19 cellular contexts compared by ENCODE assay signal in genomic region chr12:69556383-69556782, GRCh38. TPM values are rescaled to one million over a fixed set of nuclear protein-coding genes. Genes with fewer than 3 reads are reported as not detected.
DNase-seq lines count a peak whose midpoint lies in the region; ATAC-seq, FAIRE-seq and TF ChIP-seq lines count a peak whose summit lies in the region.
"Had no signal": no experiment of that assay in that cellular context is flagged by ENCODE, and none has a peak within 500 bp of the region (broad histone marks: within the 10 kb centered on the region; RNA-seq: fewer than 3 reads in every experiment).

No MANE protein-coding gene starts in this region.

- H3K27ac ChIP-seq in IMR-90 (ENCODE audit: insufficient read depth, low read length): peak overlapping the region; percentile 88
- peak overlapping the region; percentile 29 for H3K27ac ChIP-seq in mammary epithelial cell (ENCODE audit: insufficient read depth, low read depth, low read length)
- no peak overlapping the region for H3K27ac ChIP-seq in HepG2 (ENCODE audit: extremely low read length, insufficient read depth, low read length)
- no peak overlapping the region for H3K27ac ChIP-seq in small intestine (ENCODE audit: low read depth in 1 of 2, low read length in 1 of 2)
- H3K27ac ChIP-seq in gastroesophageal sphincter: no peak overlapping the region
- H3K27ac ChIP-seq: HL-60, SK-N-MC had no signal

- peak overlapping the region; percentile 87; the same call in 2 of the 3 replicates for H2BK15ac ChIP-seq in IMR-90 (ENCODE audit: low read depth, low read length)

- POLR2A ChIA-PET in IMR-90 (lab: Charles Lee; ENCODE audit: unreplicated experiment) (no interaction called here), HepG2 (lab: Yijun Ruan, JAX) (no interaction called here)

- H2BK120ac ChIP-seq in IMR-90 (ENCODE audit: low read depth, low read length): peak overlapping the region; percentile 94

- H3K9me1 ChIP-seq in IMR-90 (ENCODE audit: insufficient read depth, low read length): peaks cover 7% of the 10 kb centered on the region; the same call in 1 of the 2 replicates

- TF ChIP-seq EP300 in HepG2 (IDR thresholded peaks at IDR 0.05; ENCODE audit: low read depth in 2 of 2, low read length in 2 of 2): no peak
- TF ChIP-seq EP300 in HepG2 (CRISPR knock-in tag; IDR thresholded peaks at IDR 0.05; ENCODE audit: borderline replicate concordance): no peak
- TF ChIP-seq EP300 in gastroesophageal sphincter (IDR thresholded peaks at IDR 0.05): no peak

- H2AFZ ChIP-seq in IMR-90 (replicated peaks; ENCODE audit: low read length, poor library complexity): no peak overlapping the region
- no peak overlapping the region for H2AFZ ChIP-seq in mammary epithelial cell (ENCODE audit: low read depth, low read length)
- no peak overlapping the region for H2AFZ ChIP-seq in HepG2 (ENCODE audit: low read length)

- peak overlapping the region; percentile 87; the same call in 1 of the 2 replicates for H3K23ac ChIP-seq in IMR-90 (ENCODE audit: low read depth, low read length)

- TF ChIP-seq POLR2A in IMR-90 (IDR thresholded peaks at IDR 0.05; ENCODE audit: low read depth, low read length): no peak
- no peak for TF ChIP-seq POLR2A in HepG2 (IDR thresholded peaks at IDR 0.05; ENCODE audit: insufficient read depth in 1 of 2, low read depth in 2 of 2, low read length in 2 of 2)
- no peak for TF ChIP-seq POLR2A in gastroesophageal sphincter (IDR thresholded peaks at IDR 0.05)

- H3K4me1 ChIP-seq in IMR-90 (ENCODE audit: control insufficient read depth, insufficient read depth, low read length) (peaks cover 11% of the 10 kb centered on the region), mammary epithelial cell (ENCODE audit: insufficient read depth, low read length) (peaks cover 28% of the 10 kb centered on the region), HepG2 (ENCODE audit: insufficient read depth, low read length) (peaks cover 46% of the 10 kb centered on the region), small intestine (ENCODE audit: control insufficient read depth in 2 of 2, insufficient read depth in 1 of 2, low read depth in 1 of 2, low read length in 1 of 2) (no peaks in the 10 kb centered on the region), gastroesophageal sphincter (peaks cover 0 to 20% (median 2%) of the 10 kb centered on the region in 3 donors)

- no peak for ATAC-seq in IMR-90 (ENCODE audit: low read depth)
- ATAC-seq in HepG2: no peak; the same call in 2 of the 3 replicates
- ATAC-seq in gastroesophageal sphincter: no peak

- no peak for TF ChIP-seq CTCF in IMR-90 (conservative IDR thresholded peaks at IDR 0.05; ENCODE audit: low read depth, low read length)
- no peak for TF ChIP-seq CTCF in mammary epithelial cell (conservative IDR thresholded peaks at IDR 0.05 in 1 of 2, IDR thresholded peaks at IDR 0.05 in 1 of 2; ENCODE audit: extremely low read depth in 1 of 2, insufficient read depth in 1 of 2, low read depth in 1 of 2, low read length in 2 of 2)
- no peak for TF ChIP-seq CTCF in HepG2 (CRISPR knock-in tag; IDR thresholded peaks at IDR 0.05)
- TF ChIP-seq CTCF in gastroesophageal sphincter (IDR thresholded peaks at IDR 0.05): no peak

- peak overlapping the region; percentile 84 for H3K4ac ChIP-seq in IMR-90 (ENCODE audit: low read depth, low read length)

- H3K4me3 ChIP-seq in IMR-90 (ENCODE audit: insufficient read depth, low read depth, low read length): no peak overlapping the region
- H3K4me3 ChIP-seq in mammary epithelial cell (replicated peaks in 1 of 3; ENCODE audit: insufficient read depth in 1 of 3, low read depth in 2 of 3, low read length in 3 of 3): no peak overlapping the region
- no peak overlapping the region for H3K4me3 ChIP-seq in HepG2 (replicated peaks in 1 of 3; ENCODE audit: insufficient read depth in 1 of 3, low read depth in 2 of 3, low read length in 3 of 3)
- no peak overlapping the region for H3K4me3 ChIP-seq in small intestine (ENCODE audit: low read depth in 1 of 2, low read length in 2 of 2)
- no peak overlapping the region for H3K4me3 ChIP-seq in gastroesophageal sphincter
- H3K4me3 ChIP-seq: SK-N-MC had no signal

- H2BK20ac ChIP-seq in IMR-90 (ENCODE audit: low read depth, low read length): peak overlapping the region; percentile 92

- DNase-seq in IMR-90: no peak
- DNase-seq in mammary epithelial cell: no peak
- DNase-seq in HepG2 (ENCODE audit: low spot score): peak; percentile 10
- DNase-seq in small intestine: no peak
- no peak for DNase-seq in NCI-H1694 (lab: John Stamatoyannopoulos, UW)
- DNase-seq in superior temporal gyrus (ENCODE audit: extremely low spot score): no peak
- DNase-seq: AML-193, H7, NCI-H1417 treated with DMSO at 0.1 percent for 48 hours, NCI-H2029 treated with DMSO at 0.1 percent for 48 hours, NCI-H2171 treated with DMSO at 0.1 percent for 48 hours, NCI-H446 treated with DMSO at 0.1 percent for 48 hours, NCI-H774 had no signal

- peak overlapping the region; percentile 84; the same call in 1 of the 2 replicates for H3K56ac ChIP-seq in IMR-90 (ENCODE audit: extremely low read depth, insufficient read depth, low read length)

- BruUV-seq in IMR-90 (replicated peaks; lab: Mats Ljungman, UMichigan) (no TSS peak), mammary epithelial cell (replicated peaks; lab: Mats Ljungman, UMichigan) (no TSS peak), HepG2 (replicated peaks; lab: Mats Ljungman, UMichigan) (no TSS peak)

- dilution Hi-C loops in IMR-90 (cut with HindIII; ENCODE audit: low sequenced_read_pairs, unreplicated experiment) (no loop called here), mammary epithelial cell (cut with HindIII; ENCODE audit: low sequenced_read_pairs) (no loop called here)

- H3K27me3 ChIP-seq in IMR-90 (ENCODE audit: control insufficient read depth, insufficient read depth, low read length) (no peaks in the 10 kb centered on the region), mammary epithelial cell (ENCODE audit: insufficient read depth, low read length) (no peaks in the 10 kb centered on the region), HepG2 (ENCODE audit: control insufficient read depth in 1 of 2, insufficient read depth in 2 of 2, low read length in 2 of 2) (no peaks in the 10 kb centered on the region), small intestine (ENCODE audit: control insufficient read depth in 2 of 2, insufficient read depth in 2 of 2, low read length in 2 of 2) (no peaks in the 10 kb centered on the region), gastroesophageal sphincter (no peaks in the 10 kb centered on the region)

- H3K9ac ChIP-seq in IMR-90 (ENCODE audit: low read depth, low read length): no peak overlapping the region
- no peak overlapping the region for H3K9ac ChIP-seq in mammary epithelial cell (ENCODE audit: insufficient read depth, low read length)
- H3K9ac ChIP-seq in HepG2 (ENCODE audit: insufficient read depth, low read depth, low read length): no peak overlapping the region

- H3K18ac ChIP-seq in IMR-90 (ENCODE audit: low read depth, low read length): peak overlapping the region; percentile 87

- FAIRE-seq in HepG2 (lab: Jason Lieb, UNC) (no peak), small intestine (lab: Jason Lieb, UNC) (peak; percentile 33)
- FAIRE-seq: HTR-8/SVneo had no signal

- peak overlapping the region; percentile 99 for H2AK5ac ChIP-seq in IMR-90 (ENCODE audit: low read depth, low read length)

- H3K36me3 ChIP-seq in IMR-90 (ENCODE audit: control insufficient read depth, insufficient read depth, low read length): no peaks in the 10 kb centered on the region
- H3K36me3 ChIP-seq in mammary epithelial cell (ENCODE audit: insufficient read depth, low read length): peaks cover 3% of the 10 kb centered on the region
- H3K36me3 ChIP-seq in HepG2 (replicated peaks in 1 of 2; ENCODE audit: control insufficient read depth in 1 of 2, insufficient read depth in 2 of 2, low read length in 2 of 2): no peaks in the 10 kb centered on the region; a peak in 1 of 5 replicates
- H3K36me3 ChIP-seq in small intestine (ENCODE audit: control insufficient read depth in 2 of 2, insufficient read depth in 2 of 2, low read length in 2 of 2): no peaks in the 10 kb centered on the region
- no peaks in the 10 kb centered on the region for H3K36me3 ChIP-seq in gastroesophageal sphincter

- H4K91ac ChIP-seq in IMR-90 (ENCODE audit: insufficient read depth, low read depth, low read length): peak overlapping the region; percentile 93

- H3K9me3 ChIP-seq in IMR-90 (ENCODE audit: control insufficient read depth, insufficient read depth, low read length) (no peaks in the 10 kb centered on the region), mammary epithelial cell (replicated peaks; ENCODE audit: insufficient read depth, low read length) (no peaks in the 10 kb centered on the region), HepG2 (ENCODE audit: low read length) (no peaks in the 10 kb centered on the region), small intestine (ENCODE audit: control insufficient read depth, low read depth) (no peaks in the 10 kb centered on the region), gastroesophageal sphincter (no peaks in the 10 kb centered on the region)

- peak overlapping the region; percentile 92 for H2BK5ac ChIP-seq in IMR-90 (ENCODE audit: low read depth, low read length, poor library complexity, severe bottlenecking)

- whole genome bisulfite sequencing in IMR-90 (ENCODE audit: extremely low coverage in 2 of 2, insufficient read length in 1 of 2), 2 experiments: 100% methylated on average over 2 of the region's 9 CpGs; no CpG with 5 or more reads in 1 of the 2 experiments
- 95% methylated on average over 9 of the region's 9 CpGs for WGBS in mammary epithelial cell (ENCODE audit: low coverage, missing lambda C conversion rate)
- WGBS in HepG2 (ENCODE audit: low lambda C conversion rate): 59% methylated on average over 9 of the region's 9 CpGs
- WGBS in small intestine, 3 donors: 84 to 88% (median 85%) methylated on average over 9 of the region's 9 CpGs
- WGBS in gastroesophageal sphincter (ENCODE audit: low coverage in 1 of 2), 2 donors: 83 to 84% methylated on average over 5 to 9 of the region's 9 CpGs

- CTCF ChIA-PET in IMR-90 (lab: Yijun Ruan, JAX): interaction anchor here (1.2 kb wide), 1 partner anchor 26 kb away, joined by 10 read pairs; no protein-coding TSS in a partner anchor
- CTCF ChIA-PET in mammary epithelial cell (lab: Charles Lee; ENCODE audit: low non-redundant PET): no interaction called here
- CTCF ChIA-PET in HepG2 (lab: Yijun Ruan, JAX; ENCODE audit: low intra/inter-chr PET ratio, low total read pairs): no interaction called here

- H2AK9ac ChIP-seq in IMR-90 (replicated peaks; ENCODE audit: low read depth, low read length, poor library complexity): peak overlapping the region; percentile 63

- peak overlapping the region; percentile 81; the same call in 1 of the 2 replicates for H4K5ac ChIP-seq in IMR-90 (ENCODE audit: low read depth, low read length)

- peaks cover 30 to 52% of the 10 kb centered on the region in 2 experiments for H3K79me1 ChIP-seq in IMR-90 (ENCODE audit: low read depth in 1 of 2, low read length in 2 of 2)

- H3K4me2 ChIP-seq in IMR-90 (ENCODE audit: low read depth, low read length): no peak overlapping the region
- H3K4me2 ChIP-seq in mammary epithelial cell (ENCODE audit: insufficient read depth, low read depth, low read length): no peak overlapping the region
- no peak overlapping the region for H3K4me2 ChIP-seq in HepG2 (ENCODE audit: low read depth, low read length)

- no peak for TF ChIP-seq RAD21 in IMR-90 (IDR thresholded peaks at IDR 0.05; ENCODE audit: low read length)
- no peak for TF ChIP-seq RAD21 in HepG2 (CRISPR knock-in tag; IDR thresholded peaks at IDR 0.05)

- peaks cover 41% of the 10 kb centered on the region for H3K79me2 ChIP-seq in mammary epithelial cell (ENCODE audit: insufficient read depth, low read length)
- peaks cover 20% of the 10 kb centered on the region for H3K79me2 ChIP-seq in HepG2 (ENCODE audit: insufficient read depth, low read length)

- H4K20me1 ChIP-seq in IMR-90 (ENCODE audit: insufficient read depth, low read length): no peaks in the 10 kb centered on the region
- H4K20me1 ChIP-seq in mammary epithelial cell (ENCODE audit: insufficient read depth, low read length): no peaks in the 10 kb centered on the region
- no peaks in the 10 kb centered on the region for H4K20me1 ChIP-seq in HepG2 (ENCODE audit: insufficient read depth, low read length)

- H4K8ac ChIP-seq in IMR-90 (ENCODE audit: low read depth in 2 of 2, low read length in 2 of 2): peak overlapping the region; percentile 19 to 89; a peak in 2 of 4 replicates

- in situ Hi-C loops in IMR-90 (cut with MboI; ENCODE audit: low sequenced_read_pairs): no loop called here
- in situ Hi-C loops in mammary epithelial cell (cut with MboI; ENCODE audit: low sequenced_read_pairs in 2 of 2): no loop called here
- in situ Hi-C loops in HepG2 (cut with HindIII; ENCODE audit: extremely low pct_ligation_motif_present, low pct_unique_long_range_greater_than_20kb): no loop called here

- H3K14ac ChIP-seq in IMR-90 (replicated peaks; ENCODE audit: low read depth, low read length): peak overlapping the region; percentile 17

- intact Hi-C loops in IMR-90 (cut with micrococcal nuclease) (no loop called here), mammary epithelial cell (cut with micrococcal nuclease) (no loop called here), HepG2 (cut with micrococcal nuclease; ENCODE audit: unreplicated experiment) (no loop called here)

RNA-seq across cellular contexts. Expression of gene CCT2, which starts 28.9 kb away (rescaled TPM):
- total RNA-seq in IMR-90 (2012; rRNA removed) (565 and 651 TPM in 2 replicates), mammary epithelial cell (100 to 1,000 TPM; 208 to 237 TPM), HepG2 (2016; rRNA removed; fragmentation: Illumina TruSeq; extraction: Trizol) (388 and 601 TPM in 2 replicates), gastroesophageal sphincter (100 to 1,000 TPM in 3 of 4 donors, 10 to 100 TPM in 1; 95.4 to 125 (median 110) TPM)
- polyA plus RNA-seq in IMR-90 (2012; rRNA removed) (194 TPM in 2 replicates), mammary epithelial cell (283 TPM), HepG2 (2011; rRNA removed) (153 and 209 TPM in 2 replicates), small intestine (100 to 1,000 TPM in 1 of 3 donors, 10 to 100 TPM in 2; 63.7 to 140 (median 69.2) TPM)
- 43.5 and 76.5 TPM in 2 replicates for polyA plus RNA-seq in IMR-90 (2012; cell fraction: cytosol; rRNA removed)
- polyA plus RNA-seq in IMR-90 (2012; cell fraction: nucleus; rRNA removed; ENCODE audit: low replicate concordance): 37.1 and 186 TPM in 2 replicates
- 195 TPM for polyA minus RNA-seq in mammary epithelial cell
- 74.2 and 102 TPM in 2 replicates for total RNA-seq in HepG2 (2016; cell fraction: cytosol; rRNA removed; fragmentation: Illumina TruSeq; extraction: Trizol; ENCODE audit: low read depth)
- total RNA-seq in HepG2 (2016; cell fraction: insoluble cytoplasmic fraction; rRNA removed; fragmentation: Illumina TruSeq; extraction: Trizol): 405 and 620 TPM in 2 replicates
- total RNA-seq in HepG2 (2016; cell fraction: membrane; rRNA removed; fragmentation: Illumina TruSeq; extraction: Trizol): 96.6 and 113 TPM in 2 replicates
- total RNA-seq in HepG2 (2016; cell fraction: nucleus; rRNA removed; fragmentation: Illumina TruSeq; extraction: Trizol): 229 and 234 TPM in 2 replicates
- 129 and 135 TPM in 2 replicates for polyA plus RNA-seq in HepG2 (2011; cell fraction: cytosol; rRNA removed)
- 91.8 and 103 TPM in 2 replicates for polyA plus RNA-seq in HepG2 (2011; cell fraction: nucleus; rRNA removed)
- polyA plus RNA-seq in HepG2 (2012): 133 and 169 TPM in 2 replicates
- 21.6 and 28.6 TPM in 2 replicates for polyA plus RNA-seq in HepG2 (2016; cell fraction: cytosol; fragmentation: Illumina TruSeq; extraction: Trizol; ENCODE audit: low read depth)
- 377 and 387 TPM in 2 replicates for polyA plus RNA-seq in HepG2 (2016; cell fraction: insoluble cytoplasmic fraction; fragmentation: Illumina TruSeq; extraction: Trizol; ENCODE audit: low read depth)
- polyA plus RNA-seq in HepG2 (2016; cell fraction: membrane; fragmentation: Illumina TruSeq; extraction: Trizol; ENCODE audit: low read depth): 44.7 and 54.2 TPM in 2 replicates
- 250 and 258 TPM in 2 replicates for polyA plus RNA-seq in HepG2 (2016; cell fraction: nucleus; fragmentation: Illumina TruSeq; extraction: Trizol; ENCODE audit: insufficient read depth, low read depth)
- 131 and 249 TPM in 2 replicates for polyA minus RNA-seq in HepG2 (2011; rRNA and poly(A)+ RNA removed; ENCODE audit: low replicate concordance)
- 120 and 121 TPM in 2 replicates for polyA minus RNA-seq in HepG2 (2011; cell fraction: cytosol; rRNA and poly(A)+ RNA removed)
- polyA minus RNA-seq in HepG2 (2011; cell fraction: nucleus; rRNA and poly(A)+ RNA removed): 263 and 310 TPM in 2 replicates

RNA-seq across cellular contexts. Expression of gene LRRC10, which starts 54.3 kb away (rescaled TPM):
- not detected in 2 replicates for total RNA-seq in IMR-90 (2012; rRNA removed)
- polyA plus RNA-seq in IMR-90 (2012; rRNA removed): not detected in 2 replicates
- polyA plus RNA-seq in IMR-90 (2012; cell fraction: cytosol; rRNA removed): not detected in 2 replicates
- polyA plus RNA-seq in IMR-90 (2012; cell fraction: nucleus; rRNA removed; ENCODE audit: low replicate concordance): not detected in 2 replicates
- total RNA-seq in mammary epithelial cell: not detected
- not detected for polyA plus RNA-seq in mammary epithelial cell
- not detected for polyA minus RNA-seq in mammary epithelial cell
- total RNA-seq in HepG2 (2016; rRNA removed; fragmentation: Illumina TruSeq; extraction: Trizol): not detected in 2 replicates
- not detected in 2 replicates for total RNA-seq in HepG2 (2016; cell fraction: cytosol; rRNA removed; fragmentation: Illumina TruSeq; extraction: Trizol; ENCODE audit: low read depth)
- total RNA-seq in HepG2 (2016; cell fraction: insoluble cytoplasmic fraction; rRNA removed; fragmentation: Illumina TruSeq; extraction: Trizol): not detected in 2 replicates
- total RNA-seq in HepG2 (2016; cell fraction: membrane; rRNA removed; fragmentation: Illumina TruSeq; extraction: Trizol): not detected in 2 replicates
- not detected in 2 replicates for total RNA-seq in HepG2 (2016; cell fraction: nucleus; rRNA removed; fragmentation: Illumina TruSeq; extraction: Trizol)
- not detected in 2 replicates for polyA plus RNA-seq in HepG2 (2011; rRNA removed)
- polyA plus RNA-seq in HepG2 (2011; cell fraction: cytosol; rRNA removed): not detected in 2 replicates
- polyA plus RNA-seq in HepG2 (2011; cell fraction: nucleus; rRNA removed): not detected in 2 replicates
- polyA plus RNA-seq in HepG2 (2012): not detected in 2 replicates
- not detected in 2 replicates for polyA plus RNA-seq in HepG2 (2016; cell fraction: cytosol; fragmentation: Illumina TruSeq; extraction: Trizol; ENCODE audit: low read depth)
- polyA plus RNA-seq in HepG2 (2016; cell fraction: insoluble cytoplasmic fraction; fragmentation: Illumina TruSeq; extraction: Trizol; ENCODE audit: low read depth): not detected in 2 replicates
- not detected in 2 replicates for polyA plus RNA-seq in HepG2 (2016; cell fraction: membrane; fragmentation: Illumina TruSeq; extraction: Trizol; ENCODE audit: low read depth)
- polyA plus RNA-seq in HepG2 (2016; cell fraction: nucleus; fragmentation: Illumina TruSeq; extraction: Trizol; ENCODE audit: insufficient read depth, low read depth): not detected in 2 replicates
- polyA minus RNA-seq in HepG2 (2011; rRNA and poly(A)+ RNA removed; ENCODE audit: low replicate concordance): not detected in 2 replicates
- not detected in 2 replicates for polyA minus RNA-seq in HepG2 (2011; cell fraction: cytosol; rRNA and poly(A)+ RNA removed)
- not detected in 2 replicates for polyA minus RNA-seq in HepG2 (2011; cell fraction: nucleus; rRNA and poly(A)+ RNA removed)
- polyA plus RNA-seq in small intestine: not detected
- total RNA-seq in gastroesophageal sphincter: not detected
- total RNA-seq: Daoy, H7 had no signal
- polyA plus RNA-seq: CD14-positive monocyte had no signal

Comparison
In these comparisons a context has a peak if more than half of its experiments do, and no peak if none do; other contexts are left out.
1. H3K27ac ChIP-seq: peak in IMR-90 (single experiment) and mammary epithelial cell (single experiment); none in HepG2 (single experiment), small intestine (0 of 2) and gastroesophageal sphincter (0 of 4).